Comparison of ENCODE assay signal across 24 cellular contexts in the genomic region with DNA sequence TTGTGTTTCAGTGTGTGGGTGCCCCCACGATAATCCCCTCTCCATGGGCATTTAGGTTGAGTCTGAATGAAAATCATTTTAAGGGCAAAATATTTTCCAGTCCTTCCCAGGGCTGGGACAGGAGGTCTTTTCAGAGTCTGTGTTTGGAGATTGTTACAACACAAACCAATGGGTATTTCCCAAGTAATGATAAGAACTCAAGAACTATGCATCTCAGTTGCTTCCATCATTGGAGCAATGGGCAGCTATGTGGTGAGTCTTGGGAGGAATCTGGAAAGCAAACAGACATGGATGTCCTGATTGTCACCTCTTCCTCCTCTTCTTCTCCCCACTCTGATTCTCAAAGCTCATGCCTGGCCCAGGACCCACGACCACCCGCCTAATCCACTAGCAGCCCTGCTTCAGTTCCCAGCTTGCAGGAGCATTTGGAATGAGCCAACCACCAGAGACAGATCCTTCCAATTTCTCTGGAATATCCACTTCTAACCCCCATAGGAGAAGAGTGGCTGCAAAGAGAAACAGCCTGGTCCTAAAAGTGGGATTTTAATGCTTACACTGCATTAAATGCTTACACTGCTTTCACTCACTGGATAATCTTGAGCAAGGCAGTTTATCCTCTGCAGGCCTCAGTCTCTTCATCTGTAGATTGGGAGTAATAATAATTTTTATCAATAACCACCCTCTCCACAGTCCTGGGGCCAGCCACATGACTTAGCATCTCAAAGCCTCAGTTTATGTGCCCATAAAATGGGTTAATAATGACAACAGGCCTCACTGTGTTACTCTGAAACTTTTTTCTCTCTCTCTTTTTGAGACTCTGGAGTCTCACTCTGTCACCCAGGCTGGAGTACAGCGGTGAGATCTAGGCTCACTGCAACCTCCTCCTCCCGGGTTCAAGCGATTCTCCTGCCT.
DNase-seq lines count a peak whose midpoint lies in the region; ATAC-seq, FAIRE-seq and TF ChIP-seq lines count a peak whose summit lies in the region.
"Had no signal": no experiment of that assay in that cellular context is flagged by ENCODE, and none has a peak within 500 bp of the region (broad histone marks: within the 10 kb centered on the region; RNA-seq: fewer than 3 reads in every experiment).

No MANE protein-coding gene starts in this region.

- POLR2A ChIA-PET in K562 (lab: Yijun Ruan, JAX) (no interaction called here), PC-9 (lab: Charles Lee; ENCODE audit: unreplicated experiment) (no interaction called here)

- no peak overlapping the region for H3K9ac ChIP-seq in K562 (ENCODE audit: insufficient read depth in 1 of 2, low read depth in 2 of 2, low read length in 2 of 2)
- no peak overlapping the region for H3K9ac ChIP-seq in keratinocyte (ENCODE audit: control insufficient read depth, extremely low read depth, insufficient read depth, low read length)
- no peak overlapping the region for H3K9ac ChIP-seq in subcutaneous abdominal adipose tissue (ENCODE audit: low read length in 5 of 5)
- H3K9ac ChIP-seq: BLaER1 treated with 17β-estradiol and CSF1 and Interleukin-3, amounts not matched to agents 10 nM and 100 nM; GM23248 had no signal

- H4K20me1 ChIP-seq in K562 (replicated peaks; ENCODE audit: control insufficient read depth, insufficient read depth, low read length) (no peaks in the 10 kb centered on the region), keratinocyte (ENCODE audit: control insufficient read depth, extremely low read depth, insufficient read depth, low read length) (no peaks in the 10 kb centered on the region), PC-9 (ENCODE audit: insufficient read depth) (no peaks in the 10 kb centered on the region)
- H4K20me1 ChIP-seq: BLaER1 treated with 17β-estradiol and CSF1 and Interleukin-3, amounts not matched to agents 10 nM and 100 nM had no signal

- intact Hi-C loops in left ventricle myocardium inferior (cut with micrococcal nuclease), result loop anchor here (10.0 kb wide), 1 partner anchor 172 kb away; no protein-coding TSS in a partner anchor
- intact Hi-C loops in Right ventricle myocardium superior (cut with DNase I), result no loop called here
- intact Hi-C loops in K562 (cut with micrococcal nuclease), result no loop called here
- intact Hi-C loops in PC-9 (cut with micrococcal nuclease; ENCODE audit: unreplicated experiment), result no loop called here

- H3F3A ChIP-seq in PC-9 (ENCODE audit: insufficient read depth, low read depth), result peaks cover 13% of the 10 kb centered on the region; the same call in 1 of the 2 replicates

- H3K27ac ChIP-seq in left ventricle myocardium inferior (replicated peaks), result peak overlapping the region; percentile 30
- no peak overlapping the region for H3K27ac ChIP-seq in K562 (ENCODE audit: extremely low read depth, low read depth, low read length)
- H3K27ac ChIP-seq in keratinocyte (ENCODE audit: control insufficient read depth, insufficient read depth, low read length), result no peak overlapping the region
- peak overlapping the region; percentile 54 for H3K27ac ChIP-seq in subcutaneous abdominal adipose tissue (ENCODE audit: low read depth, low read length)
- no peak overlapping the region for H3K27ac ChIP-seq in PC-9
- H3K27ac ChIP-seq: 22Rv1; BLaER1 treated with 17β-estradiol and CSF1 and Interleukin-3, amounts not matched to agents 10 nM and 100 nM; GM23248; SJCRH30 had no signal

- no peaks in the 10 kb centered on the region for H3K9me2 ChIP-seq in PC-9 (ENCODE audit: insufficient read depth)

- no peak for ATAC-seq in Right ventricle myocardium superior (ENCODE audit: poor library complexity)
- ATAC-seq in K562, result no peak
- ATAC-seq: Panc1 had no signal

- 0% methylated on average over 6 of the region's 6 CpGs for WGBS in K562 (ENCODE audit: insufficient coverage, low coverage, missing lambda C conversion rate)

- DNase-seq in left ventricle myocardium inferior, result no peak
- no peak for DNase-seq in Right ventricle myocardium superior
- no peak for DNase-seq in K562 (ENCODE audit: extremely low read depth in 1 of 4, low spot score in 3 of 4)
- no peak for DNase-seq in keratinocyte (ENCODE audit: low read depth, low spot score)
- DNase-seq in PC-9, result no peak
- DNase-seq in erythroblast (lab: John Stamatoyannopoulos, UW), result no peak
- no peak for DNase-seq in NCI-H2227 (lab: John Stamatoyannopoulos, UW; ENCODE audit: unreplicated experiment)
- DNase-seq: Caco-2; CD4-positive, alpha-beta memory T cell; DND-41; MG63; NCI-H1417 treated with DMSO at 0.1 percent for 48 hours; NCI-H187; NCI-H510A treated with DMSO at 0.1 percent for 48 hours; NCI-H774; NK-92 treated with Interleukin-12 subunit alpha and Interleukin-12 subunit beta, amount 100 ng/mL, for 24 hours; SJCRH30 had no signal

- H3K36me3 ChIP-seq in left ventricle myocardium inferior (no peaks in the 10 kb centered on the region), K562 (ENCODE audit: control insufficient read depth, insufficient read depth, low read length) (no peaks in the 10 kb centered on the region), keratinocyte (ENCODE audit: control insufficient read depth in 2 of 2, extremely low read depth in 1 of 2, insufficient read depth in 2 of 2, low read length in 2 of 2) (no peaks in the 10 kb centered on the region), subcutaneous abdominal adipose tissue (ENCODE audit: control insufficient read depth in 5 of 5, insufficient read depth in 5 of 5, low read length in 5 of 5) (no peaks in the 10 kb centered on the region), PC-9 (ENCODE audit: low read depth) (no peaks in the 10 kb centered on the region)
- H3K36me3 ChIP-seq: BLaER1 treated with 17β-estradiol and CSF1 and Interleukin-3, amounts not matched to agents 10 nM and 100 nM; HAP-1; MG63; SJCRH30 had no signal

- no peak overlapping the region for H3K4me2 ChIP-seq in K562 (ENCODE audit: insufficient read depth, low read length)
- no peak overlapping the region for H3K4me2 ChIP-seq in keratinocyte (ENCODE audit: control insufficient read depth, extremely low read depth, insufficient read depth, low read depth, low read length)
- no peak overlapping the region for H3K4me2 ChIP-seq in PC-9
- H3K4me2 ChIP-seq: BLaER1 treated with 17β-estradiol and CSF1 and Interleukin-3, amounts not matched to agents 10 nM and 100 nM had no signal

- H3K4me3 ChIP-seq in left ventricle myocardium inferior (no peak overlapping the region), K562 (no peak overlapping the region), keratinocyte (ENCODE audit: control insufficient read depth in 2 of 3, extremely low read depth in 1 of 3, insufficient read depth in 2 of 3, low read depth in 1 of 3, low read length in 3 of 3) (no peak overlapping the region), subcutaneous abdominal adipose tissue (ENCODE audit: low read depth in 1 of 5, low read length in 5 of 5) (no peak overlapping the region), PC-9 (no peak overlapping the region)
- H3K4me3 ChIP-seq: BLaER1 treated with 17β-estradiol and CSF1 and Interleukin-3, amounts not matched to agents 10 nM and 100 nM; GM23248; HAP-1; MG63; SJCRH30 had no signal

- H3K79me2 ChIP-seq in K562 (ENCODE audit: control insufficient read depth, insufficient read depth, low read length) (no peaks in the 10 kb centered on the region), keratinocyte (ENCODE audit: control insufficient read depth, insufficient read depth, low read length) (no peaks in the 10 kb centered on the region), PC-9 (ENCODE audit: low read depth) (no peaks in the 10 kb centered on the region)

- H3K4me1 ChIP-seq in left ventricle myocardium inferior (no peaks in the 10 kb centered on the region), K562 (replicated peaks in 1 of 2; ENCODE audit: control insufficient read depth in 2 of 2, insufficient read depth in 2 of 2, low read length in 2 of 2) (no peaks in the 10 kb centered on the region), keratinocyte (ENCODE audit: control insufficient read depth, extremely low read depth, insufficient read depth, low read length) (peaks cover 8% of the 10 kb centered on the region), subcutaneous abdominal adipose tissue (ENCODE audit: control insufficient read depth in 5 of 5, insufficient read depth in 5 of 5, low read length in 5 of 5) (peaks cover 0 to 21% (median 15%) of the 10 kb centered on the region in 5 donors), PC-9 (replicated peaks; ENCODE audit: insufficient read depth) (no peaks in the 10 kb centered on the region)
- H3K4me1 ChIP-seq: BLaER1 treated with 17β-estradiol and CSF1 and Interleukin-3, amounts not matched to agents 10 nM and 100 nM; Caco-2; HAP-1; SJCRH30 had no signal

- FAIRE-seq in K562 (lab: Jason Lieb, UNC), result no peak
- FAIRE-seq in keratinocyte (lab: Jason Lieb, UNC), result peak; percentile 64
- FAIRE-seq: GM12891 had no signal

- no peak for TF ChIP-seq CTCF in left ventricle myocardium inferior (IDR thresholded peaks at IDR 0.05; ENCODE audit: borderline replicate concordance)
- TF ChIP-seq CTCF in K562 (IDR thresholded peaks at IDR 0.05 in 2 of 3, conservative IDR thresholded peaks at IDR 0.05 in 1 of 3; ENCODE audit: insufficient read depth in 2 of 3, low read depth in 1 of 3, low read length in 3 of 3), result no peak
- TF ChIP-seq CTCF in keratinocyte (optimal IDR thresholded peaks at IDR 0.05 in 1 of 3, IDR thresholded peaks at IDR 0.05 in 1 of 3, conservative IDR thresholded peaks at IDR 0.05 in 1 of 3; ENCODE audit: extremely low read depth in 1 of 3, insufficient read depth in 2 of 3, low read length in 3 of 3), result no peak
- TF ChIP-seq CTCF in PC-9 (conservative IDR thresholded peaks at IDR 0.05), result no peak

- in situ Hi-C loops in K562 (cut with MboI), result no loop called here

- peaks cover 13% of the 10 kb centered on the region for H3K9me3 ChIP-seq in left ventricle myocardium inferior (replicated peaks)
- no peaks in the 10 kb centered on the region for H3K9me3 ChIP-seq in K562 (replicated peaks; ENCODE audit: control insufficient read depth, insufficient read depth, low read depth, low read length)
- H3K9me3 ChIP-seq in keratinocyte (ENCODE audit: control insufficient read depth, low read depth, low read length), result no peaks in the 10 kb centered on the region
- H3K9me3 ChIP-seq in subcutaneous abdominal adipose tissue (ENCODE audit: control insufficient read depth in 5 of 5, low read length in 5 of 5), result peaks cover 0 to 8% (median 0%) of the 10 kb centered on the region in 5 donors
- H3K9me3 ChIP-seq in PC-9 (ENCODE audit: insufficient read depth, low read depth), result no peaks in the 10 kb centered on the region
- H3K9me3 ChIP-seq: Caco-2, HAP-1, MG63, SJCRH30 had no signal

- H3K27me3 ChIP-seq in left ventricle myocardium inferior (ENCODE audit: low read depth), result peaks cover 58% of the 10 kb centered on the region
- H3K27me3 ChIP-seq in K562 (ENCODE audit: control insufficient read depth in 2 of 2, insufficient read depth in 2 of 2, low read length in 2 of 2), result peaks cover 0 to 2% of the 10 kb centered on the region in 2 experiments; a peak in 1 of 5 replicates
- H3K27me3 ChIP-seq in keratinocyte (ENCODE audit: control insufficient read depth, extremely low read depth, insufficient read depth, low read length), result no peaks in the 10 kb centered on the region
- no peaks in the 10 kb centered on the region for H3K27me3 ChIP-seq in subcutaneous abdominal adipose tissue (ENCODE audit: control insufficient read depth in 5 of 5, insufficient read depth in 4 of 5, low read length in 5 of 5)
- H3K27me3 ChIP-seq in PC-9 (ENCODE audit: insufficient read depth, low read depth), result no peaks in the 10 kb centered on the region
- H3K27me3 ChIP-seq: BLaER1 treated with 17β-estradiol and CSF1 and Interleukin-3, amounts not matched to agents 10 nM and 100 nM; MG63; SJCRH30 had no signal

- H3K9me1 ChIP-seq in K562 (ENCODE audit: control insufficient read depth, insufficient read depth, low read length) (no peaks in the 10 kb centered on the region), keratinocyte (ENCODE audit: control insufficient read depth, extremely low read depth, insufficient read depth, low read length) (no peaks in the 10 kb centered on the region)

- TF ChIP-seq POLR2A in K562 (conservative IDR thresholded peaks at IDR 0.05) (no peak), erythroblast (IDR thresholded peaks at IDR 0.05; ENCODE audit: low read length) (no peak)

- no peak for TF ChIP-seq EP300 in K562 (IDR thresholded peaks at IDR 0.05; ENCODE audit: low read length)

- TF ChIP-seq RAD21 in K562 (CRISPR knock-in tag; conservative IDR thresholded peaks at IDR 0.05 in 1 of 2, IDR thresholded peaks at IDR 0.05 in 1 of 2), result no peak

- CTCF ChIA-PET in K562 (lab: Yijun Ruan, JAX; ENCODE audit: low intra/inter-chr PET ratio) (no interaction called here), PC-9 (lab: Charles Lee) (no interaction called here)

- H2AFZ ChIP-seq in K562 (ENCODE audit: low read depth, low read length), result no peak overlapping the region
- no peak overlapping the region for H2AFZ ChIP-seq in keratinocyte (ENCODE audit: control insufficient read depth, low read length)
- H2AFZ ChIP-seq in PC-9, result no peak overlapping the region
- H2AFZ ChIP-seq: GM23248 had no signal

- dilution Hi-C loops in keratinocyte (cut with MboI; ENCODE audit: extremely low pct_ligation_motif_present, low sequenced_read_pairs), result no loop called here

- BruUV-seq in K562 (replicated peaks; lab: Mats Ljungman, UMichigan) (no TSS peak), PC-9 (replicated peaks; lab: Mats Ljungman, UMichigan) (no TSS peak)

Comparison
In these comparisons a context has a peak if more than half of its experiments do, and no peak if none do; other contexts are left out.
1. H3K27ac ChIP-seq: peak in left ventricle myocardium inferior (single experiment) and subcutaneous abdominal adipose tissue (single experiment); none in K562 (single experiment), keratinocyte (single experiment) and PC-9 (single experiment).